In genomic region chr5:61687371-61687770, GRCh38 we compare ENCODE assay signal across 16 cellular contexts.
"Had no signal": no experiment of that assay in that cellular context is flagged by ENCODE, and none has a peak within 500 bp of the region (broad histone marks: within the 10 kb centered on the region; RNA-seq: fewer than 3 reads in every experiment).

No MANE protein-coding gene starts in this region.

- ATAC-seq: activated T-cell treated with anti-CD3 and anti-CD28 coated beads, Interleukin-2, amount 50 U/mL, for 72 hours; left lobe of liver; natural killer cell; upper lobe of right lung had no signal

- H3K4me3 ChIP-seq: esophagus squamous epithelium, sigmoid colon, stomach, testis, upper lobe of right lung had no signal

- H3K9me3 ChIP-seq: esophagus squamous epithelium, sigmoid colon, stomach, testis, upper lobe of right lung had no signal

- H3K27me3 ChIP-seq: sigmoid colon, stomach, testis, upper lobe of right lung had no signal

- H3K4me1 ChIP-seq: esophagus squamous epithelium, testis, upper lobe of right lung had no signal

- H3K27ac ChIP-seq: esophagus squamous epithelium, sigmoid colon, stomach, testis, upper lobe of right lung had no signal

- DNase-seq: activated CD4-positive, alpha-beta T cell treated with anti-CD3 and anti-CD28 coated beads, Interleukin-2, amount 10 ng/mL, durations not matched to agents 7 days and 5 days; activated CD8-positive, alpha-beta memory T cell treated with anti-CD3 and anti-CD28 coated beads, Interleukin-2, amount 50 U/mL, for 48 hours; activated gamma-delta T cell; activated T-cell treated with anti-CD3 and anti-CD28 coated beads, Interleukin-2, amount 50 U/mL, for 72 hours; esophagus squamous epithelium; foreskin fibroblast; glutamatergic neuron; natural killer cell; occipital lobe; sigmoid colon; stimulated activated CD4-positive, alpha-beta T cell treated with anti-CD3 and anti-CD28 coated beads, Interleukin-12 subunit alpha, Interleukin-12 subunit beta, amount 100 ng/mL, for 4 hours; stimulated activated CD4-positive, alpha-beta T cell treated with anti-CD3 and anti-CD28 coated beads, Interleukin-2, amount 100 ng/mL, for 24 hours; stomach; testis; upper lobe of right lung had no signal

- H3K36me3 ChIP-seq: esophagus squamous epithelium, sigmoid colon, stomach, upper lobe of right lung had no signal
